ENCODE assay signal across 1 cellular context in the genomic region with DNA sequence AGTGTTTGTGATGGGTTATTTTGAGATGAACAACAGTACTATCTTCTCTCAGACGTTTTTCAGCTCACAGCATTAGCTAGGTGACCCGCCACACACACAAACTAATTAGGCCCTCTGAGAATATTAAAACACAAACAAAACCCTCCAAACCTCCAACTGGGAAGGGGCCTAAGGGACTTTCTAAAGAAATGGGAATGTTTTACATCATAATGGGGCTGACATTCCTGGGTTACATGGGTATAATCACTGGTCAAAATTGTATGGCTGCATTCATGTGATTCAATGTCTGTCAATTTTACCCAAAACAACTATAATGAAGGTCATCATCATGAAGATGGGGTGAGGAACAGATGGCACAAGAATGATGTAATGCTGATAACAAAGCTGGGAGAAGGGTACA.
A peak's percentile ranks its signal among the peaks of the same experiment; 100 is the strongest.
TF ChIP-seq lines count a peak whose summit lies in the region.

No MANE protein-coding gene starts in this region.

TF ChIP-seq in WTC11, 78 proteins besides CTCF, POLR2A, EP300 and RAD21 (continued from another document):
- TF ChIP-seq, protein P1, sequence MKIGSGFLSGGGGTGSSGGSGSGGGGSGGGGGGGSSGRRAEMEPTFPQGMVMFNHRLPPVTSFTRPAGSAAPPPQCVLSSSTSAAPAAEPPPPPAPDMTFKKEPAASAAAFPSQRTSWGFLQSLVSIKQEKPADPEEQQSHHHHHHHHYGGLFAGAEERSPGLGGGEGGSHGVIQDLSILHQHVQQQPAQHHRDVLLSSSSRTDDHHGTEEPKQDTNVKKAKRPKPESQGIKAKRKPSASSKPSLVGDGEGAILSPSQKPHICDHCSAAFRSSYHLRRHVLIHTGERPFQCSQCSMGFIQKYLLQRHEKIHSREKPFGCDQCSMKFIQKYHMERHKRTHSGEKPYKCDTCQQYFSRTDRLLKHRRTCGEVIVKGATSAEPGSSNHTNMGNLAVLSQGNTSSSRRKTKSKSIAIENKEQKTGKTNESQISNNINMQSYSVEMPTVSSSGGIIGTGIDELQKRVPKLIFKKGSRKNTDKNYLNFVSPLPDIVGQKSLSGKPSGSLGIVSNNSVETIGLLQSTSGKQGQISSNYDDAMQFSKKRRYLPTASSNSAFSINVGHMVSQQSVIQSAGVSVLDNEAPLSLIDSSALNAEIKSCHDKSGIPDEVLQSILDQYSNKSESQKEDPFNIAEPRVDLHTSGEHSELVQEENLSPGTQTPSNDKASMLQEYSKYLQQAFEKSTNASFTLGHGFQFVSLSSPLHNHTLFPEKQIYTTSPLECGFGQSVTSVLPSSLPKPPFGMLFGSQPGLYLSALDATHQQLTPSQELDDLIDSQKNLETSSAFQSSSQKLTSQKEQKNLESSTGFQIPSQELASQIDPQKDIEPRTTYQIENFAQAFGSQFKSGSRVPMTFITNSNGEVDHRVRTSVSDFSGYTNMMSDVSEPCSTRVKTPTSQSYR (CRISPR knock-in tag; IDR thresholded peaks at IDR 0.05) = no peak
- 0 out of 2 replicates have a peak, but pooled peaks have one; percentile 39 for TF ChIP-seq ETV6 (CRISPR knock-in tag; IDR thresholded peaks at IDR 0.05)
- TF ChIP-seq, protein P2, sequence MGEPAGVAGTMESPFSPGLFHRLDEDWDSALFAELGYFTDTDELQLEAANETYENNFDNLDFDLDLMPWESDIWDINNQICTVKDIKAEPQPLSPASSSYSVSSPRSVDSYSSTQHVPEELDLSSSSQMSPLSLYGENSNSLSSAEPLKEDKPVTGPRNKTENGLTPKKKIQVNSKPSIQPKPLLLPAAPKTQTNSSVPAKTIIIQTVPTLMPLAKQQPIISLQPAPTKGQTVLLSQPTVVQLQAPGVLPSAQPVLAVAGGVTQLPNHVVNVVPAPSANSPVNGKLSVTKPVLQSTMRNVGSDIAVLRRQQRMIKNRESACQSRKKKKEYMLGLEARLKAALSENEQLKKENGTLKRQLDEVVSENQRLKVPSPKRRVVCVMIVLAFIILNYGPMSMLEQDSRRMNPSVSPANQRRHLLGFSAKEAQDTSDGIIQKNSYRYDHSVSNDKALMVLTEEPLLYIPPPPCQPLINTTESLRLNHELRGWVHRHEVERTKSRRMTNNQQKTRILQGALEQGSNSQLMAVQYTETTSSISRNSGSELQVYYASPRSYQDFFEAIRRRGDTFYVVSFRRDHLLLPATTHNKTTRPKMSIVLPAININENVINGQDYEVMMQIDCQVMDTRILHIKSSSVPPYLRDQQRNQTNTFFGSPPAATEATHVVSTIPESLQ (CRISPR knock-in tag; IDR thresholded peaks at IDR 0.05) = no peak
- TF ChIP-seq PRRX2 (CRISPR knock-in tag; IDR thresholded peaks at IDR 0.05) = no peak
- TF ChIP-seq, protein P3, sequence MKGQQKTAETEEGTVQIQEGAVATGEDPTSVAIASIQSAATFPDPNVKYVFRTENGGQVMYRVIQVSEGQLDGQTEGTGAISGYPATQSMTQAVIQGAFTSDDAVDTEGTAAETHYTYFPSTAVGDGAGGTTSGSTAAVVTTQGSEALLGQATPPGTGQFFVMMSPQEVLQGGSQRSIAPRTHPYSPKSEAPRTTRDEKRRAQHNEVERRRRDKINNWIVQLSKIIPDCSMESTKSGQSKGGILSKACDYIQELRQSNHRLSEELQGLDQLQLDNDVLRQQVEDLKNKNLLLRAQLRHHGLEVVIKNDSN (CRISPR knock-in tag; IDR thresholded peaks at IDR 0.05) = no peak
- peak; percentile 69; the same call in 1 of the 2 replicates for TF ChIP-seq TEAD4 (CRISPR knock-in tag; IDR thresholded peaks at IDR 0.05)
- TF ChIP-seq, protein P4, sequence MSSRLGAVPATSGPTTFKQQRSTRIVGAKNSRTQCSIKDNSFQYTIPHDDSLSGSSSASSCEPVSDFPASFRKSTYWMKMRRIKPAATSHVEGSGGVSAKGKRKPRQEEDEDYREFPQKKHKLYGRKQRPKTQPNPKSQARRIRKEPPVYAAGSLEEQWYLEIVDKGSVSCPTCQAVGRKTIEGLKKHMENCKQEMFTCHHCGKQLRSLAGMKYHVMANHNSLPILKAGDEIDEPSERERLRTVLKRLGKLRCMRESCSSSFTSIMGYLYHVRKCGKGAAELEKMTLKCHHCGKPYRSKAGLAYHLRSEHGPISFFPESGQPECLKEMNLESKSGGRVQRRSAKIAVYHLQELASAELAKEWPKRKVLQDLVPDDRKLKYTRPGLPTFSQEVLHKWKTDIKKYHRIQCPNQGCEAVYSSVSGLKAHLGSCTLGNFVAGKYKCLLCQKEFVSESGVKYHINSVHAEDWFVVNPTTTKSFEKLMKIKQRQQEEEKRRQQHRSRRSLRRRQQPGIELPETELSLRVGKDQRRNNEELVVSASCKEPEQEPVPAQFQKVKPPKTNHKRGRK (CRISPR knock-in tag; IDR thresholded peaks at IDR 0.05; ENCODE audit: borderline replicate concordance) = no peak
- TF ChIP-seq, protein P5, sequence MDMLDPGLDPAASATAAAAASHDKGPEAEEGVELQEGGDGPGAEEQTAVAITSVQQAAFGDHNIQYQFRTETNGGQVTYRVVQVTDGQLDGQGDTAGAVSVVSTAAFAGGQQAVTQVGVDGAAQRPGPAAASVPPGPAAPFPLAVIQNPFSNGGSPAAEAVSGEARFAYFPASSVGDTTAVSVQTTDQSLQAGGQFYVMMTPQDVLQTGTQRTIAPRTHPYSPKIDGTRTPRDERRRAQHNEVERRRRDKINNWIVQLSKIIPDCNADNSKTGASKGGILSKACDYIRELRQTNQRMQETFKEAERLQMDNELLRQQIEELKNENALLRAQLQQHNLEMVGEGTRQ (CRISPR knock-in tag; IDR thresholded peaks at IDR 0.05) = no peak
- TF ChIP-seq, protein P6, sequence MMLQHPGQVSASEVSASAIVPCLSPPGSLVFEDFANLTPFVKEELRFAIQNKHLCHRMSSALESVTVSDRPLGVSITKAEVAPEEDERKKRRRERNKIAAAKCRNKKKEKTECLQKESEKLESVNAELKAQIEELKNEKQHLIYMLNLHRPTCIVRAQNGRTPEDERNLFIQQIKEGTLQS (CRISPR knock-in tag; conservative IDR thresholded peaks at IDR 0.05) = no peak
- no peak for TF ChIP-seq NR3C1 (CRISPR knock-in tag; conservative IDR thresholded peaks at IDR 0.05; ENCODE audit: low read depth)
- no peak for TF ChIP-seq EMX1 (CRISPR knock-in tag; IDR thresholded peaks at IDR 0.05)
- no peak for TF ChIP-seq SP1 (CRISPR knock-in tag; conservative IDR thresholded peaks at IDR 0.05)
- no peak for TF ChIP-seq MXD4 (CRISPR knock-in tag; IDR thresholded peaks at IDR 0.05; ENCODE audit: borderline replicate concordance)
- TF ChIP-seq, protein P7, sequence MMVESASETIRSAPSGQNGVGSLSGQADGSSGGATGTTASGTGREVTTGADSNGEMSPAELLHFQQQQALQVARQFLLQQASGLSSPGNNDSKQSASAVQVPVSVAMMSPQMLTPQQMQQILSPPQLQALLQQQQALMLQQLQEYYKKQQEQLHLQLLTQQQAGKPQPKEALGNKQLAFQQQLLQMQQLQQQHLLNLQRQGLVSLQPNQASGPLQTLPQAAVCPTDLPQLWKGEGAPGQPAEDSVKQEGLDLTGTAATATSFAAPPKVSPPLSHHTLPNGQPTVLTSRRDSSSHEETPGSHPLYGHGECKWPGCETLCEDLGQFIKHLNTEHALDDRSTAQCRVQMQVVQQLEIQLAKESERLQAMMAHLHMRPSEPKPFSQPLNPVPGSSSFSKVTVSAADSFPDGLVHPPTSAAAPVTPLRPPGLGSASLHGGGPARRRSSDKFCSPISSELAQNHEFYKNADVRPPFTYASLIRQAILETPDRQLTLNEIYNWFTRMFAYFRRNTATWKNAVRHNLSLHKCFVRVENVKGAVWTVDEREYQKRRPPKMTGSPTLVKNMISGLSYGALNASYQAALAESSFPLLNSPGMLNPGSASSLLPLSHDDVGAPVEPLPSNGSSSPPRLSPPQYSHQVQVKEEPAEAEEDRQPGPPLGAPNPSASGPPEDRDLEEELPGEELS (CRISPR knock-in tag; IDR thresholded peaks at IDR 0.05) = no peak
